In the genomic region with DNA sequence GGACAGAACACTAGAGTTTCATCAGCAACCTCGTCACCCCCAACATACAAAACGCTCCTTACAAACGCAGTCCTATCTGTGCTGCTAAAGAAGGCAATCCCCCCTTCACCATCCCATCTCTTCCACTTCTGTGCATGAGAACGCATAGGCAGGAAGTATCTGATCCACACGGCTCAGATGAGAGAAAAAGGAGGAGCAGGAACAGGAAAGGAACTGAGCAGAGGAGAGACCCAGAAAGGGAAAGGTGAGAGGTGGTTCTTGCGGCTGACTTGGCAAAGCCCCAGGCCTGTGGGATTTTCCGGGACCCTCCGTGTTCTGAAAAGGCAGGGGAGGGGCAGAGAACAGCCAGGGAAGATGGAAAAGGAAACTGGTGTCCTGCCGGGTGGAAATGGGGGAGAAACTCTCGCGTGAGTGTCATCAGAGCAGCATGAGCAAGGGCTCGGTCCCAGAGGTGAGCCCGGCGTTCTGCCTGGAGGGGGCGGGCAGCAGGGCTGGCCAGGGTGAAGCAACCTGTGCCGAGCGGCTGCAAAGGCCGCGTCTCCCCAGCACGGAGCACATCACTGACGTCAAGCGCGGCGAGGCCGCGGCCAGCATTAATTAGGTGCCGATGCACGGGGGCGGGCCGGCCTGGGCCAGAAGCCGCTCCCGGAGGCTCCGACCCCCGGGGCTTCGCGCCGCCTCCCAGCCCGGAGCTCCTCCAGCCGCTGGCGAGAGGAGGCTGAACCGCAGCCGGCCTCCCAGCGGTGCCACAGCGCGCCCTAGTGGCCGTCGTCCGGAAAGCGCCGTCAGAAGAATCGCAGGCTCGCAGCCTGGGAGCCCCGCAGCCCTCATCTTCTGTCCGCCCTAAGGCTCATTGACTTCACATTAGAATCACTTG, we compare ENCODE assay signal across 8 cellular contexts. TPM values are rescaled to one million over a fixed set of nuclear protein-coding genes. Genes with fewer than 3 reads are reported as not detected.
DNase-seq lines count a peak whose midpoint lies in the region; ATAC-seq and TF ChIP-seq lines count a peak whose summit lies in the region.

No MANE protein-coding gene starts in this region.

- no peak for TF ChIP-seq EP300 in suprapubic skin (IDR thresholded peaks at IDR 0.05)

- H2BK12ac ChIP-seq in H9 (ENCODE audit: insufficient read length, low read depth, low read length): no peak overlapping the region

- no peak overlapping the region for H3T11ph ChIP-seq in H9 (ENCODE audit: low read length)

- peaks cover 26 to 28% of the 10 kb centered on the region in 2 experiments for H3K9me3 Mint-ChIP-seq in H9

- H3K18ac ChIP-seq in H9 (ENCODE audit: insufficient read length, low read depth, low read length): no peak overlapping the region

- no peak overlapping the region for H3K23ac ChIP-seq in H9 (ENCODE audit: insufficient read length, low read depth, low read length)

- H2BK5ac ChIP-seq in H9 (ENCODE audit: insufficient read length, low read length): no peak overlapping the region

- peak overlapping the region in 2 of 3 experiments; percentile 35 to 91; a peak in 3 of 7 replicates for H3K27ac Mint-ChIP-seq in H9

- H3K9me3 ChIP-seq in H9 (ENCODE audit: control insufficient read depth, low read depth, low read length) (peaks cover 21% of the 10 kb centered on the region), Loucy (ENCODE audit: insufficient read depth, low read depth, low read length) (peaks cover 11% of the 10 kb centered on the region; the same call in 1 of the 2 replicates), SJCRH30 (replicated peaks) (0 out of 2 replicates have a peak, but pooled peaks cover 3% of the 10 kb centered on the region), suprapubic skin (no peaks in the 10 kb centered on the region)

- no peaks in the 10 kb centered on the region for H3K23me2 ChIP-seq in H9 (ENCODE audit: insufficient read length, low read depth, low read length, poor library complexity, severe bottlenecking)

- H3K4me3 ChIP-seq in Loucy (ENCODE audit: low read length, poor library complexity, severe bottlenecking) (peak overlapping the region; percentile 69), SJCRH30 (peak overlapping the region; percentile 61), suprapubic skin (peak overlapping the region; percentile 57)

- peaks cover 18 to 27% (median 19%) of the 10 kb centered on the region in 3 experiments for H3K36me3 Mint-ChIP-seq in H9 (ENCODE audit: insufficient read depth in 1 of 3, low read depth in 3 of 3)

- no peak overlapping the region for H2BK15ac ChIP-seq in H9 (ENCODE audit: low read depth, low read length)

- H3K4me1 ChIP-seq in H9 (ENCODE audit: insufficient read depth, low read length) (no peaks in the 10 kb centered on the region; the same call in 1 of the 2 replicates), Loucy (ENCODE audit: insufficient read depth, low read length, poor library complexity, severe bottlenecking) (peaks cover 15% of the 10 kb centered on the region), SJCRH30 (peaks cover 3% of the 10 kb centered on the region; the same call in 1 of the 2 replicates), suprapubic skin (peaks cover 54% of the 10 kb centered on the region)

- H3K56ac ChIP-seq in H9 (ENCODE audit: insufficient read length, low read depth, low read length): no peak overlapping the region

- no peak overlapping the region for H4K5ac ChIP-seq in H9 (ENCODE audit: insufficient read length, low read depth, low read length)

- peaks cover 3% of the 10 kb centered on the region; the same call in 1 of the 2 replicates for H3K27me3 ChIP-seq in H9 (ENCODE audit: insufficient read depth, low read length)
- no peaks in the 10 kb centered on the region for H3K27me3 ChIP-seq in Loucy (ENCODE audit: insufficient read depth, low read length, poor library complexity, severe bottlenecking)
- H3K27me3 ChIP-seq in SJCRH30: 0 out of 2 replicates have a peak, but pooled peaks cover 4% of the 10 kb centered on the region
- peaks cover 3% of the 10 kb centered on the region for H3K27me3 ChIP-seq in suprapubic skin

- peaks cover 74% of the 10 kb centered on the region for H3K27me3 Mint-ChIP-seq in H9 (ENCODE audit: low read depth)

- H4K8ac ChIP-seq in H9 (replicated peaks; ENCODE audit: insufficient read length, low read depth, low read length): no peak overlapping the region

- no peaks in the 10 kb centered on the region for H3K9me2 ChIP-seq in Loucy (replicated peaks; ENCODE audit: low read depth, low read length)

- peak overlapping the region; percentile 49 for H3K4me2 ChIP-seq in H9 (ENCODE audit: insufficient read depth, insufficient read length, low read length)
- peak overlapping the region; percentile 68 for H3K4me2 ChIP-seq in Loucy (ENCODE audit: low read depth, low read length, poor library complexity, severe bottlenecking)

- WGBS in H9 (ENCODE audit: extremely low coverage, insufficient read length, low lambda C conversion rate): no CpG with 5 or more reads among the region's 54 CpGs
- 2% methylated on average over 25 of the region's 54 CpGs for WGBS in suprapubic skin

- no peak overlapping the region for H2AK5ac ChIP-seq in H9 (ENCODE audit: insufficient read length, low read length)

- peak; percentile 85 for DNase-seq in GDM1 (lab: John Stamatoyannopoulos, UW)
- peak; percentile 90 for DNase-seq in H9
- DNase-seq in SJCRH30: peak; percentile 65 to 81
- DNase-seq in activated naive CD4-positive, alpha-beta T cell treated with Interleukin-2 at 50 U/mL for 16 hours: peak; percentile 84
- DNase-seq in germinal center (ENCODE audit: low spot score): peak; percentile 86
- peak; percentile 55 for DNase-seq in omental fat pad (ENCODE audit: low spot score)
- peak; percentile 89 to 90 for DNase-seq in suprapubic skin (ENCODE audit: low spot score in 2 of 2)

- H3K4me1 Mint-ChIP-seq in H9: peaks cover 42 to 45% of the 10 kb centered on the region in 2 experiments

- H4K20me1 ChIP-seq in H9 (ENCODE audit: control insufficient read depth, insufficient read depth, insufficient read length) (no peaks in the 10 kb centered on the region), Loucy (ENCODE audit: insufficient read depth, low read length, poor library complexity, severe bottlenecking) (no peaks in the 10 kb centered on the region)

- H3K27ac ChIP-seq in H9 (ENCODE audit: insufficient read length, low read depth, low read length): no peak overlapping the region
- H3K27ac ChIP-seq in SJCRH30: peak overlapping the region; percentile 9; the same call in 1 of the 2 replicates
- H3K27ac ChIP-seq in suprapubic skin: peak overlapping the region; percentile 73

- no peak overlapping the region for H2BK120ac ChIP-seq in H9 (ENCODE audit: low read depth, low read length, poor library complexity, severe bottlenecking)

- H3F3A ChIP-seq in Loucy (ENCODE audit: low read depth): no peaks in the 10 kb centered on the region

- H4K91ac ChIP-seq in H9 (ENCODE audit: insufficient read length, low read depth, low read length): no peak overlapping the region

- H3K79me1 ChIP-seq in H9 (ENCODE audit: insufficient read depth, low read depth, low read length, poor library complexity, severe bottlenecking): no peaks in the 10 kb centered on the region

- H3K4ac ChIP-seq in H9 (ENCODE audit: low read depth, low read length): no peak overlapping the region

- no peak overlapping the region for H2BK20ac ChIP-seq in H9 (ENCODE audit: low read depth, low read length, poor library complexity, severe bottlenecking)

- peak; percentile 85 for ATAC-seq in omental fat pad (ENCODE audit: low FRiP score)

- H2AFZ ChIP-seq in H9 (ENCODE audit: low read length) (no peak overlapping the region), Loucy (ENCODE audit: low read length) (peak overlapping the region; percentile 68)

- H3K9ac ChIP-seq in H9 (ENCODE audit: extremely low read depth, insufficient read length, low read length): peak overlapping the region; percentile 5
- peak overlapping the region; percentile 56 for H3K9ac ChIP-seq in Loucy (ENCODE audit: low read depth, low read length, poor library complexity, severe bottlenecking)

- H3K79me2 ChIP-seq in H9 (ENCODE audit: insufficient read depth, low read length): no peaks in the 10 kb centered on the region
- no peaks in the 10 kb centered on the region for H3K79me2 ChIP-seq in Loucy (ENCODE audit: insufficient read depth, low read length)

- TF ChIP-seq CTCF in H9 (conservative IDR thresholded peaks at IDR 0.05) (peak; percentile 99), Loucy (conservative IDR thresholded peaks at IDR 0.05; ENCODE audit: low read length) (peak; percentile 82), omental fat pad (IDR thresholded peaks at IDR 0.05) (peak in 2 of 3 donors; percentile 80 to 93), suprapubic skin (IDR thresholded peaks at IDR 0.05) (peak; percentile 92 to 95)

- TF ChIP-seq POLR2A in suprapubic skin (IDR thresholded peaks at IDR 0.05): no peak

- peak overlapping the region; percentile 56 to 63 for H3K4me3 Mint-ChIP-seq in H9

- no peaks in the 10 kb centered on the region for H3K36me3 ChIP-seq in Loucy (ENCODE audit: insufficient read depth, low read length)
- no peaks in the 10 kb centered on the region for H3K36me3 ChIP-seq in SJCRH30
- H3K36me3 ChIP-seq in suprapubic skin: no peaks in the 10 kb centered on the region

- no peak overlapping the region for H3K14ac ChIP-seq in H9 (ENCODE audit: insufficient read depth, low read length)

RNA-seq across cellular contexts. Expression of gene CPN2, which starts 35.8 kb away (rescaled TPM):
- not detected in 2 replicates for total RNA-seq in H9 (2021)
- total RNA-seq in SJCRH30 (2014; rRNA removed; shearing (Covaris generic)): not detected in 2 replicates
- under 1 TPM in 2 of 4 donors, not detected in 2; 0.24 to 0.50 TPM for total RNA-seq in omental fat pad
- not detected for total RNA-seq in suprapubic skin

RNA-seq across cellular contexts. Expression of gene LRRC15, which starts 54.2 kb away (rescaled TPM):
- total RNA-seq in H9 (2021): 0.04 and 0.07 TPM in 2 replicates
- 0.08 TPM in 1 of 2 replicates, not detected in the other for total RNA-seq in SJCRH30 (2014; rRNA removed; shearing (Covaris generic))
- total RNA-seq in omental fat pad: under 1 TPM in 3 of 4 donors, not detected in 1; 0.12 to 0.37 (median 0.13) TPM
- 10 to 100 TPM in 1 of 4 donors, 1 to 10 TPM in 2, not detected in 1; 5.6 to 23.7 (median 9.6) TPM for total RNA-seq in suprapubic skin
